In the genomic region with DNA sequence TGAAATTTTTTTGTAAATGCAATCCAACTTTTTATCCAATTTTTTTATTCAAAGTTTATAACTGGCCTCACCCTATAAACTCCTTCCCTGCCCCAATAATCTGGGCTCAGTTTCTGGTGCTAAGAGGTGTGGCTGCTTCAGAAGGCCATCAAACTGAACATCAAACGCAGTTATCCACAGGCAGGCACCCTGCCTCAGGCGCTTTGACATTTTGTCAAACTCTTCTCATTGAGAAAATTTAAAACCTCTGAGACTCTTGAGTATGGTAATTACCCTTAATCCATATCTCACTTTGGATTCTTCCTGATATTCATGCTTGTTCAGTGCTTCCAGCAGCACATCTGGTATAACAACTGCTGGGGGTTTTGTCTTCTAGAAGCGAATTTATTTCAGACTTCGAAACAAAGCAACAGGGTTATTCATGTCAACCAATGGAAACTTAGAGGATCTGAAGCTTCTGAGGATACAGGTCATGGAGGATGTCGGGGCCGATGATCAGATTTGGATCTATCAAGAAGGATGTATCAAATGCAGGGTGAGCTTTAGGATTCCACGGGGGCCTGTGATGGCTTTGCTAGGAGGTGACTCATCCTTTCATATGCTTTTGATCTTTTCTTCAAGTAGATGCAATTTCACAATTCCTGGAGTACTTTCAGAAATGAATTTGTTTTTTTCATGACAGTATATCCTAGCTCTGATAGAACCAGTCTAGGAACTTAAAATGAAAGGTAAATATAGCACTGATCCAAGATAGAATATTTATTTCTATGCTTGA, we compare ENCODE assay signal across 1 cellular context.
TF ChIP-seq lines count a peak whose summit lies in the region.

No MANE protein-coding gene starts in this region.

TF ChIP-seq in HepG2, 621 proteins besides CTCF, POLR2A, EP300 and RAD21 (continued from another document):
- TF ChIP-seq, protein P1, sequence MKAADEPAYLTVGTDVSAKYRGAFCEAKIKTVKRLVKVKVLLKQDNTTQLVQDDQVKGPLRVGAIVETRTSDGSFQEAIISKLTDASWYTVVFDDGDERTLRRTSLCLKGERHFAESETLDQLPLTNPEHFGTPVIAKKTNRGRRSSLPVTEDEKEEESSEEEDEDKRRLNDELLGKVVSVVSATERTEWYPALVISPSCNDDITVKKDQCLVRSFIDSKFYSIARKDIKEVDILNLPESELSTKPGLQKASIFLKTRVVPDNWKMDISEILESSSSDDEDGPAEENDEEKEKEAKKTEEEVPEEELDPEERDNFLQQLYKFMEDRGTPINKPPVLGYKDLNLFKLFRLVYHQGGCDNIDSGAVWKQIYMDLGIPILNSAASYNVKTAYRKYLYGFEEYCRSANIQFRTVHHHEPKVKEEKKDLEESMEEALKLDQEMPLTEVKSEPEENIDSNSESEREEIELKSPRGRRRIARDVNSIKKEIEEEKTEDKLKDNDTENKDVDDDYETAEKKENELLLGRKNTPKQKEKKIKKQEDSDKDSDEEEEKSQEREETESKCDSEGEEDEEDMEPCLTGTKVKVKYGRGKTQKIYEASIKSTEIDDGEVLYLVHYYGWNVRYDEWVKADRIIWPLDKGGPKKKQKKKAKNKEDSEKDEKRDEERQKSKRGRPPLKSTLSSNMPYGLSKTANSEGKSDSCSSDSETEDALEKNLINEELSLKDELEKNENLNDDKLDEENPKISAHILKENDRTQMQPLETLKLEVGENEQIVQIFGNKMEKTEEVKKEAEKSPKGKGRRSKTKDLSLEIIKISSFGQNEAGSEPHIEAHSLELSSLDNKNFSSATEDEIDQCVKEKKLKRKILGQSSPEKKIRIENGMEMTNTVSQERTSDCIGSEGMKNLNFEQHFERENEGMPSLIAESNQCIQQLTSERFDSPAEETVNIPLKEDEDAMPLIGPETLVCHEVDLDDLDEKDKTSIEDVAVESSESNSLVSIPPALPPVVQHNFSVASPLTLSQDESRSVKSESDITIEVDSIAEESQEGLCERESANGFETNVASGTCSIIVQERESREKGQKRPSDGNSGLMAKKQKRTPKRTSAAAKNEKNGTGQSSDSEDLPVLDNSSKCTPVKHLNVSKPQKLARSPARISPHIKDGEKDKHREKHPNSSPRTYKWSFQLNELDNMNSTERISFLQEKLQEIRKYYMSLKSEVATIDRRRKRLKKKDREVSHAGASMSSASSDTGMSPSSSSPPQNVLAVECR (CRISPR knock-in tag; IDR thresholded peaks at IDR 0.05; ENCODE audit: borderline replicate concordance): no peak
- TF ChIP-seq ZNF251 (CRISPR knock-in tag; IDR thresholded peaks at IDR 0.05) (no peak), FOXP1 (IDR thresholded peaks at IDR 0.05) (no peak), FOXP1 (CRISPR knock-in tag; IDR thresholded peaks at IDR 0.05) (no peak), ZNF136 (CRISPR knock-in tag; IDR thresholded peaks at IDR 0.05; ENCODE audit: low read depth) (no peak), SNRNP70 (IDR thresholded peaks at IDR 0.05; ENCODE audit: low read depth, low read length) (no peak), ATF7 (IDR thresholded peaks at IDR 0.05) (no peak), ATF7 (CRISPR knock-in tag; IDR thresholded peaks at IDR 0.05) (no peak), HOXA9 (CRISPR knock-in tag; IDR thresholded peaks at IDR 0.05; ENCODE audit: borderline replicate concordance) (no peak)
- TF ChIP-seq, protein P2, sequence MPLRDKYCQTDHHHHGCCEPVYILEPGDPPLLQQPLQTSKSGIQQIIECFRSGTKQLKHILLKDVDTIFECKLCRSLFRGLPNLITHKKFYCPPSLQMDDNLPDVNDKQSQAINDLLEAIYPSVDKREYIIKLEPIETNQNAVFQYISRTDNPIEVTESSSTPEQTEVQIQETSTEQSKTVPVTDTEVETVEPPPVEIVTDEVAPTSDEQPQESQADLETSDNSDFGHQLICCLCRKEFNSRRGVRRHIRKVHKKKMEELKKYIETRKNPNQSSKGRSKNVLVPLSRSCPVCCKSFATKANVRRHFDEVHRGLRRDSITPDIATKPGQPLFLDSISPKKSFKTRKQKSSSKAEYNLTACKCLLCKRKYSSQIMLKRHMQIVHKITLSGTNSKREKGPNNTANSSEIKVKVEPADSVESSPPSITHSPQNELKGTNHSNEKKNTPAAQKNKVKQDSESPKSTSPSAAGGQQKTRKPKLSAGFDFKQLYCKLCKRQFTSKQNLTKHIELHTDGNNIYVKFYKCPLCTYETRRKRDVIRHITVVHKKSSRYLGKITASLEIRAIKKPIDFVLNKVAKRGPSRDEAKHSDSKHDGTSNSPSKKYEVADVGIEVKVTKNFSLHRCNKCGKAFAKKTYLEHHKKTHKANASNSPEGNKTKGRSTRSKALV (CRISPR knock-in tag; IDR thresholded peaks at IDR 0.05): no peak
TF ChIP-seq in HepG2: peak in this region for 0.
